1 cellular context compared by ENCODE assay signal in the genomic region with DNA sequence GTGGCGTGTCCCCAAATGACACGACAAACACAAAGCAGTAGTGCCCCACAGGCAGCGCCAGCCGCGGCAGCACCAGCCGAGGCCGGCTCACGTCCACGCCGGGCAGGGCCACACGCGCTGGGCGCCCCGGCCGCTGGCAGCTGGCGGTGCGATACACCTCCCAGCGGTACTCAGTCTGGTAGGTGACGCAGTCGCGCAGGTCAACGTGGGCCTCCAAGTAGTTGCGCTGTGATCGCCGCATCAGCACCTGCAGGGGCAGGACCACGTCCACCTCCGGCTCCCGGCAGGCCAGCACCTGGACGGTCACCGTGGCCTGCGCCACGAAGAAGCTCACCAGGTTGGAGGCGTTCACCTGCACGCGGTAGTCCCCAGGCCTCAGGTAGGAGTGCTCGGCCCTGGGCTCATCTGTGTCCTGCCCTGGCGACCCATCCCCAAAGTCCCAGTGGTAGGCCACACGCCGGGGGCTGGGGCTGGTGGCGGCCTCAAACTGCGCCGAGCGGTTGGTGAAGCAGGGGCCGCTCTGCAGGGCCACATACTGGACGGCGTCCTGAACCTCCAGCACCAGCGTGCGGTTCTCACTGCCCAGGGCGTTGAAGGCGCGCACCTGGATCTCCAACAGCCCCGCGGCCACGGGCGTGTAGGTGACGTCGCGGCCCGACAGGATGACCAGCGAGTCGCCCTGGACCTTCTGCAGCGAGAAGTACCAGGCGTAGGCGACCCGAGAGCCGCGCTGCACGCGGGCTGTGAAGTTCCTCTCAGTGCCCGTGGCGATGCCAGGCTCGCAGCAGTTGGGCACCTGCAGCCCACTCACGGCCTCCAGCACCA. TPM values are rescaled to one million over a fixed set of nuclear protein-coding genes. Genes with fewer than 3 reads are reported as not detected.
"Had no signal": no experiment of that assay in that cellular context is flagged by ENCODE, and none has a peak within 500 bp of the region (broad histone marks: within the 10 kb centered on the region; RNA-seq: fewer than 3 reads in every experiment).

No MANE protein-coding gene starts in this region.

RNA-seq across cellular contexts. Expression of gene RAB26, which starts 39.8 kb away (rescaled TPM):
- total RNA-seq: ascending aorta had no signal
